1 cellular context compared by ENCODE assay signal in the genomic region with DNA sequence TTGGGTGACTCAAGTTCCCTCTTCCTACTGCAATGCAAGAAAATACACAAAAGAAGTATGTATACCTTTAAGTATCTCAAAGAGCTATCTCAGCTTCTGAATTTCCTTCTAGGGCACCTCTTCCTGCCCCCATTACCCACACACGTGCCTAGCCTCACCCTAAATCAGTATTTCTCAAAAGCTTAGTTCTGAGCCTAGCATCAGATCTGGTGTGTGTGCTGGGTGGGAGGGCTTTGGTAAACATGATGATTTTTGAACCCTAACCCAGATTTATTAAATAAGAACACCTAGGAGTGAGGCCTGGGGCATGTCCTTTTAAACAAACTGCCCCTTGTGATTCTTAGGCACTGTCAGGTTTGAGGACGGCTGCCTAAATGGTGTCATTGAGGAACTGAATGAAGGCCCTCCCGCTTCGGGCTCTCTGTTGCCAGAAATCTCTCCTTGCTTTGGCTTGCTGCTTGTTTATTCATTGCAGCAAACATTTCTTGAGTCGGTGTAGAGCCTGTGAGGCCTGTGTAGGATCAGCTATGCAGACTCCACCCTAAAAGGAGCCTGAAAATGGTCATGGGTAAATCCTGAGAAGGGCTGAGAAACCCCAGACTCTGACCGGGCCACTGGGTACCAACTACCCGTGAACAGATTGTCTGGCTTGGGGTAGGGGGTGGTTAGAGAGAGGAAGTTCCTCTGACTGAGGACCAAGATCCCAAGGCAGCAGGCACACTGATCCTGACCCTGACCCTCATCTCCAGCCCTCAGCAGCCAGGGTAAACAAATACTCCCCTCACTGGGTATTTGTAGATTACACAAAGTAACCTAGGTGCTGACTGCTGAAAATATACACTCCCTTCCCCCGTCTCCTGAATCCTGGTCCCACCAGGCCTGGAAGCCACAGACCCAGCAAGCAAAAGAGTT.
TF ChIP-seq lines count a peak whose summit lies in the region.

No MANE protein-coding gene starts in this region.

TF ChIP-seq in HCT116, 20 proteins besides CTCF, POLR2A, EP300 and RAD21 (continued from another document):
- TF ChIP-seq, protein P1, sequence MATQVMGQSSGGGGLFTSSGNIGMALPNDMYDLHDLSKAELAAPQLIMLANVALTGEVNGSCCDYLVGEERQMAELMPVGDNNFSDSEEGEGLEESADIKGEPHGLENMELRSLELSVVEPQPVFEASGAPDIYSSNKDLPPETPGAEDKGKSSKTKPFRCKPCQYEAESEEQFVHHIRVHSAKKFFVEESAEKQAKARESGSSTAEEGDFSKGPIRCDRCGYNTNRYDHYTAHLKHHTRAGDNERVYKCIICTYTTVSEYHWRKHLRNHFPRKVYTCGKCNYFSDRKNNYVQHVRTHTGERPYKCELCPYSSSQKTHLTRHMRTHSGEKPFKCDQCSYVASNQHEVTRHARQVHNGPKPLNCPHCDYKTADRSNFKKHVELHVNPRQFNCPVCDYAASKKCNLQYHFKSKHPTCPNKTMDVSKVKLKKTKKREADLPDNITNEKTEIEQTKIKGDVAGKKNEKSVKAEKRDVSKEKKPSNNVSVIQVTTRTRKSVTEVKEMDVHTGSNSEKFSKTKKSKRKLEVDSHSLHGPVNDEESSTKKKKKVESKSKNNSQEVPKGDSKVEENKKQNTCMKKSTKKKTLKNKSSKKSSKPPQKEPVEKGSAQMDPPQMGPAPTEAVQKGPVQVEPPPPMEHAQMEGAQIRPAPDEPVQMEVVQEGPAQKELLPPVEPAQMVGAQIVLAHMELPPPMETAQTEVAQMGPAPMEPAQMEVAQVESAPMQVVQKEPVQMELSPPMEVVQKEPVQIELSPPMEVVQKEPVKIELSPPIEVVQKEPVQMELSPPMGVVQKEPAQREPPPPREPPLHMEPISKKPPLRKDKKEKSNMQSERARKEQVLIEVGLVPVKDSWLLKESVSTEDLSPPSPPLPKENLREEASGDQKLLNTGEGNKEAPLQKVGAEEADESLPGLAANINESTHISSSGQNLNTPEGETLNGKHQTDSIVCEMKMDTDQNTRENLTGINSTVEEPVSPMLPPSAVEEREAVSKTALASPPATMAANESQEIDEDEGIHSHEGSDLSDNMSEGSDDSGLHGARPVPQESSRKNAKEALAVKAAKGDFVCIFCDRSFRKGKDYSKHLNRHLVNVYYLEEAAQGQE (IDR thresholded peaks at IDR 0.05; ENCODE audit: low read depth), result no peak
- TF ChIP-seq ZFX (IDR thresholded peaks at IDR 0.05) (no peak), EZH2phosphoT487 (IDR thresholded peaks at IDR 0.05; ENCODE audit: borderline replicate concordance) (no peak), ZNF274 (IDR thresholded peaks at IDR 0.05; ENCODE audit: low read depth, low read length) (no peak), JUND (IDR thresholded peaks at IDR 0.05) (no peak), POLR2AphosphoS5 (IDR thresholded peaks at IDR 0.05; ENCODE audit: low read depth, low read length) (no peak), EGR1 (IDR thresholded peaks at IDR 0.05; ENCODE audit: low read depth) (no peak)
